ENCODE assay signal across 17 cellular contexts in genomic region chr2:29490037-29490436, GRCh38.
DNase-seq lines count a peak whose midpoint lies in the region; ATAC-seq and TF ChIP-seq lines count a peak whose summit lies in the region.
"Had no signal": no experiment of that assay in that cellular context is flagged by ENCODE, and none has a peak within 500 bp of the region (broad histone marks: within the 10 kb centered on the region; RNA-seq: fewer than 3 reads in every experiment).

No MANE protein-coding gene starts in this region.

- H3K9me3 ChIP-seq in adrenal gland (replicated peaks in 1 of 3): no peaks in the 10 kb centered on the region
- H3K9me3 ChIP-seq in testis: no peaks in the 10 kb centered on the region
- H3K9me3 ChIP-seq in CD4-positive, alpha-beta T cell (ENCODE audit: control insufficient read depth, low read length): no peaks in the 10 kb centered on the region
- H3K9me3 ChIP-seq: Caco-2 had no signal

- peak; percentile 37 for ATAC-seq in left ventricle myocardium superior
- no peak for ATAC-seq in Right ventricle myocardium superior (ENCODE audit: poor library complexity)
- ATAC-seq in CD4-positive, alpha-beta T cell (ENCODE audit: poor library complexity): no peak
- ATAC-seq: CD8-positive, alpha-beta T cell; GM12878; GM23338; HCT116 had no signal

- peaks cover 20% of the 10 kb centered on the region for H3K27me3 Mint-ChIP-seq in CD4-positive, alpha-beta T cell

- H3K9me3 Mint-ChIP-seq in CD4-positive, alpha-beta T cell: no peaks in the 10 kb centered on the region
- H3K9me3 Mint-ChIP-seq: GM23338, H9 had no signal

- 35 to 52% (median 45%) methylated on average over 6 of the region's 6 CpGs for WGBS in adrenal gland, 4 donors
- WGBS in testis, 2 donors: 34 to 41% methylated on average over 6 of the region's 6 CpGs

- H3K27ac Mint-ChIP-seq in CD4-positive, alpha-beta T cell: no peak overlapping the region
- H3K27ac Mint-ChIP-seq: CD8-positive, alpha-beta T cell; GM23338; H9 had no signal

- no peak overlapping the region for H3K4me3 Mint-ChIP-seq in CD4-positive, alpha-beta T cell
- H3K4me3 Mint-ChIP-seq: CD8-positive, alpha-beta T cell; GM23338; H9 had no signal

- intact Hi-C loops in left ventricle myocardium superior (cut with micrococcal nuclease): no loop called here
- intact Hi-C loops in Right ventricle myocardium superior (cut with DNase I): no loop called here
- intact Hi-C loops in adrenal gland (cut with DNase I): no loop called here
- intact Hi-C loops in testis (cut with DNase I; ENCODE audit: low total_unique reads): no loop called here
- intact Hi-C loops in CD4-positive, alpha-beta T cell (cut with DNase I, micrococcal nuclease): no loop called here

- H3K27ac ChIP-seq in adrenal gland (no peak overlapping the region), testis (no peak overlapping the region)
- H3K27ac ChIP-seq in CD4-positive, alpha-beta T cell (ENCODE audit: low read depth, low read length): no peak overlapping the region

- no peak for TF ChIP-seq POLR2A in adrenal gland (IDR thresholded peaks at IDR 0.05)
- TF ChIP-seq POLR2A in testis (IDR thresholded peaks at IDR 0.05): no peak

- POLR2A ChIA-PET in CD4-positive, alpha-beta T cell (lab: Charles Lee): no interaction called here

- H3K36me3 ChIP-seq in adrenal gland (replicated peaks in 1 of 2): no peaks in the 10 kb centered on the region
- no peaks in the 10 kb centered on the region for H3K36me3 ChIP-seq in testis (ENCODE audit: low read depth, missing control alignments)

- no peaks in the 10 kb centered on the region for H3K4me1 Mint-ChIP-seq in CD4-positive, alpha-beta T cell (ENCODE audit: low read depth)

- H3K4me3 ChIP-seq in adrenal gland (no peak overlapping the region), testis (no peak overlapping the region)
- H3K4me3 ChIP-seq: GM12878, GM23338 had no signal

- CTCF ChIA-PET in CD4-positive, alpha-beta T cell (lab: Charles Lee): no interaction called here

- H3K27me3 ChIP-seq in adrenal gland (no peaks in the 10 kb centered on the region), testis (no peaks in the 10 kb centered on the region)
- H3K27me3 ChIP-seq in CD4-positive, alpha-beta T cell (ENCODE audit: control insufficient read depth, insufficient read depth, low read length): no peaks in the 10 kb centered on the region

- TF ChIP-seq CTCF in adrenal gland (IDR thresholded peaks at IDR 0.05): no peak
- TF ChIP-seq CTCF in testis (IDR thresholded peaks at IDR 0.05): no peak
- no peak for TF ChIP-seq CTCF in CD4-positive, alpha-beta T cell (IDR thresholded peaks at IDR 0.05)

- H3K36me3 Mint-ChIP-seq in CD4-positive, alpha-beta T cell (ENCODE audit: low read depth): no peaks in the 10 kb centered on the region
- H3K36me3 Mint-ChIP-seq: CD8-positive, alpha-beta T cell had no signal

- no peaks in the 10 kb centered on the region for H3K4me1 ChIP-seq in adrenal gland (replicated peaks in 1 of 2)
- H3K4me1 ChIP-seq in testis: no peaks in the 10 kb centered on the region
- H3K4me1 ChIP-seq: Caco-2 had no signal

- DNase-seq in left ventricle myocardium superior (no peak), Right ventricle myocardium superior (no peak), adrenal gland (peak in 5 of 7 donors; percentile 26 to 70 (median 48)), testis (peak; percentile 62)
- no peak for DNase-seq in activated naive CD4-positive, alpha-beta T cell (lab: John Stamatoyannopoulos, UW)
- no peak for DNase-seq in CD4-positive, alpha-beta T cell
- DNase-seq: C1 segment of cervical spinal cord; Caco-2; CD8-positive, alpha-beta T cell; DMS 273 treated with DMSO at 0.1 percent for 48 hours; DMS79; EL; GDM1; H9 had no signal

Comparison
In these comparisons a context has a peak if more than half of its experiments do, and no peak if none do; other contexts are left out.
1. DNase-seq: peak in adrenal gland (5 of 7) and testis (single experiment); none in left ventricle myocardium superior (single experiment), Right ventricle myocardium superior (single experiment), activated naive CD4-positive, alpha-beta T cell (0 of 4) and CD4-positive, alpha-beta T cell (0 of 10).